Comparison of ENCODE assay signal across 34 cellular contexts in genomic region chr10:66882271-66882670, GRCh38. TPM values are rescaled to one million over a fixed set of nuclear protein-coding genes. Genes with fewer than 3 reads are reported as not detected.
"Had no signal": no experiment of that assay in that cellular context is flagged by ENCODE, and none has a peak within 500 bp of the region (broad histone marks: within the 10 kb centered on the region; RNA-seq: fewer than 3 reads in every experiment).

No MANE protein-coding gene starts in this region.

- DNase-seq: colonic mucosa; cortex of kidney; effector CD8-positive, alpha-beta T cell; effector memory CD8-positive, alpha-beta T cell; endodermal cell; erythroblast; esophagus squamous epithelium; foreskin fibroblast; foreskin melanocyte; gastrocnemius medialis; glutamatergic neuron; head of caudate nucleus; hippocampal formation; immature natural killer cell; islet precursor cell; kidney; kidney glomerular epithelial cell; left colon; left ventricle myocardium superior; lower lobe of right lung; mesenchymal stem cell; mucosa of descending colon; naive B cell; naive thymus-derived CD8-positive, alpha-beta T cell had no signal

- ATAC-seq: effector memory CD8-positive, alpha-beta T cell; esophagus mucosa; gastrocnemius medialis; left colon; left lobe of liver; lower lobe of right lung; mucosa of descending colon; naive thymus-derived CD8-positive, alpha-beta T cell had no signal

- H3K27me3 Mint-ChIP-seq: dendritic cell treated with granulocyte-macrophage colony-stimulating factor and Interleukin-4, amounts not matched to agents 40 ng/mL and 50 ng/mL, for 4 days; effector memory CD8-positive, alpha-beta T cell; naive B cell; naive thymus-derived CD8-positive, alpha-beta T cell had no signal

- H3K27me3 ChIP-seq: colonic mucosa, esophagus squamous epithelium, gastrocnemius medialis had no signal

- H3K4me1 ChIP-seq: colonic mucosa, esophagus squamous epithelium, lower lobe of right lung had no signal

- H3K9me3 Mint-ChIP-seq: dendritic cell treated with granulocyte-macrophage colony-stimulating factor and Interleukin-4, amounts not matched to agents 40 ng/mL and 50 ng/mL, for 4 days; endodermal cell; mesothelial cell of epicardium had no signal

- H3K36me3 Mint-ChIP-seq: immature natural killer cell; mesothelial cell of epicardium; naive B cell; naive thymus-derived CD8-positive, alpha-beta T cell had no signal

- H3K4me3 Mint-ChIP-seq: dendritic cell treated with granulocyte-macrophage colony-stimulating factor and Interleukin-4, amounts not matched to agents 40 ng/mL and 50 ng/mL, for 4 days; effector memory CD8-positive, alpha-beta T cell; endodermal cell; immature natural killer cell; mesothelial cell of epicardium; naive B cell; naive thymus-derived CD8-positive, alpha-beta T cell had no signal

- H3K9me3 ChIP-seq: colonic mucosa, esophagus squamous epithelium, gastrocnemius medialis, lower lobe of right lung, mucosa of descending colon had no signal

- H3K4me1 Mint-ChIP-seq: immature natural killer cell; mesothelial cell of epicardium; naive B cell; naive thymus-derived CD8-positive, alpha-beta T cell had no signal

- H3K4me3 ChIP-seq: colonic mucosa, esophagus squamous epithelium, gastrocnemius medialis, lower lobe of right lung, mucosa of descending colon had no signal

- H3K27ac ChIP-seq: colonic mucosa, epithelial cell of prostate, esophagus squamous epithelium, gastrocnemius medialis, lower lobe of right lung had no signal

- H3K27ac Mint-ChIP-seq: dendritic cell treated with granulocyte-macrophage colony-stimulating factor and Interleukin-4, amounts not matched to agents 40 ng/mL and 50 ng/mL, for 4 days; effector memory CD8-positive, alpha-beta T cell; endodermal cell; immature natural killer cell; mesothelial cell of epicardium; naive B cell; naive thymus-derived CD8-positive, alpha-beta T cell had no signal

- H3K36me3 ChIP-seq: colonic mucosa, esophagus squamous epithelium, gastrocnemius medialis, lower lobe of right lung had no signal

RNA-seq across cellular contexts. Expression of gene LRRTM3, which starts 43.6 kb away (rescaled TPM):
- total RNA-seq: colonic mucosa; dermis microvascular lymphatic vessel endothelial cell; endodermal cell; esophagus mucosa; gastrocnemius medialis; glomerular endothelial cell; left colon; left lobe of liver; left ventricle myocardium superior; lower leg skin; lower lobe of right lung; lung microvascular endothelial cell; mesenteric fat pad; naive thymus-derived CD8-positive, alpha-beta T cell had no signal
- polyA plus RNA-seq: immature natural killer cell; naive thymus-derived CD8-positive, alpha-beta T cell had no signal
